In the genomic region with DNA sequence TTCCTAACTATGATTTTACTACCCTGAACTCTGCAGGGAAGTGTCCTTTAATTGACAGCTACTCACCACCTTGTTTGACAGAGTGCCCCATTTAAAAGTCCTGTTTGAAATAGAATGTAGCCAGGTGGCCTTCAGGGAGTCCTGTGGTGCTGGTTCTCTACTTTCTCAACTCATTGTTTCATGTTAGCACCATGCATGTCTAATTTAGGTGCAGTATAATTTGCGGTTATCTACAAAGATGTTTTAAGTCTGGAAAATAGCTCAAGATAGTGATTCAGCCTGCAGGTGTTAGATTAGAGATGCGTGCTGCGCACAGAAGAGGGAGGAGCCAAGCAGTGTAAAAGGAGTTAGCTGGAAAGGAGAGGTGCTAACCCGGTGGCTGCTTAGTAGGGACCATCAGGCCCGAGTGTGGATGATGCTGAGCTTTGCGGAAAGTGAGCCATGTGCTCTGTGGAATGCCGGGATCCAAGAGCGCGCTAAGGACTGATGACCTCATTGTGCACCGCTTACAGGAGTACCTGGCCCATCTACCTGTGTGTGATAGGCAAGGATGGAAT, we compare ENCODE assay signal across 8 cellular contexts.
DNase-seq lines count a peak whose midpoint lies in the region; ATAC-seq lines count a peak whose summit lies in the region.

No MANE protein-coding gene starts in this region.

- DNase-seq in NCI-H2029 (lab: John Stamatoyannopoulos, UW) (peak; percentile 36), NCI-H2029 treated with DMSO at 0.1 percent for 48 hours (lab: John Stamatoyannopoulos, UW) (no peak), RPMI8226 (peak; percentile 91), kidney glomerular epithelial cell (lab: John Stamatoyannopoulos, UW) (peak; percentile 36), AG08395 (ENCODE audit: low spot score) (no peak)
- DNase-seq in activated naive CD8-positive, alpha-beta T cell treated with anti-CD3 and anti-CD28 coated beads, Interleukin-2, amount 50 U/mL, for 16 hours (ENCODE audit: low read depth, low spot score), result peak; percentile 39
- DNase-seq in stimulated activated CD8-positive, alpha-beta memory T cell treated with anti-CD3 and anti-CD28 coated beads, Interleukin-4, amount 100 ng/mL, for 48 hours, result peak; percentile 69

- ATAC-seq in HG02623 (IDR thresholded peaks at IDR 0.05; ENCODE audit: unreplicated experiment), result peak; percentile 29

Comparison
In these comparisons a context has a peak if more than half of its experiments do, and no peak if none do; other contexts are left out.
1. DNase-seq: peak in NCI-H2029 (single experiment), RPMI8226 (single experiment), activated naive CD8-positive, alpha-beta T cell treated with anti-CD3 and anti-CD28 coated beads, Interleukin-2, amount 50 U/mL, for 16 hours (single experiment), kidney glomerular epithelial cell (single experiment) and stimulated activated CD8-positive, alpha-beta memory T cell treated with anti-CD3 and anti-CD28 coated beads, Interleukin-4, amount 100 ng/mL, for 48 hours (single experiment); none in NCI-H2029 treated with DMSO at 0.1 percent for 48 hours (single experiment) and AG08395 (single experiment).